ENCODE assay signal across 1 cellular context in the genomic region with DNA sequence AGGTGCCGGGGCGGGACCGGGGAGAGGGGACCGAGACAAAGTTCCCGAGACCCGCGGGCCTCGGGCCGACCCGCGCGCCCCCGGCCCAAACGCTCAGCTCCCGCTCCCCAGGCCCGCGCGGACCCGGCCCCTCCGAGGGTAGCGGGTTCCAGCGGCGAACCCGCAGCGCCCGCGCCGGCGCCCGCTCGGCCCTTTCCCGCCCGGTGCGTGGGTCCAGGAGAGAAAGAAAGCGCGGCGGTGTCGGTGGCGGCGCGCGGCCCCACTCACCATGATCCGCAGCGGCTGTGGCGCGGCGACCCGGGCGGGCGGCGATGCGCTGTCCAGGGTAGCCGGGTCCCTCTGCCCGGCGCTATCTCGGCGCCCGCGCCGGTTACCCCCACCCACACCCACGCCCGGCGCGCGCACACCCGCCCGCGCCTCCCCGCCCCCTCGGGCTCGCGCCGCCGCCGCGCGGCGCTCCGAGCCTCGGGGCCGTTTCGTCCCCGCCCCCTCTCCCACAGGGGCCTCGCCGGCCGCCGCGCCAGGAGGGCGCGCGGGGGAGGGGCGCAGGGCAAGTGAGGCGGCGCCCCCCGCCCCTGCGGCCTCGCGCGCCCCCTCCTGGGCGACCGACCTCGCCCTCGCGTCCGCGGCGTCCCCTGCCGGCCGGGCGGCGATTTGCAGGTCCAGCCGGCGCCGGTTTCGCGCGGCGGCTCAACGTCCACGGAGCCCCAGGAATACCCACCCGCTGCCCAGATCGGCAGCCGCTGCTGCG.
TF ChIP-seq lines count a peak whose summit lies in the region.

A gene with protein sequence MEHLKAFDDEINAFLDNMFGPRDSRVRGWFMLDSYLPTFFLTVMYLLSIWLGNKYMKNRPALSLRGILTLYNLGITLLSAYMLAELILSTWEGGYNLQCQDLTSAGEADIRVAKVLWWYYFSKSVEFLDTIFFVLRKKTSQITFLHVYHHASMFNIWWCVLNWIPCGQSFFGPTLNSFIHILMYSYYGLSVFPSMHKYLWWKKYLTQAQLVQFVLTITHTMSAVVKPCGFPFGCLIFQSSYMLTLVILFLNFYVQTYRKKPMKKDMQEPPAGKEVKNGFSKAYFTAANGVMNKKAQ (minus strand): TSS at position 345 of the 751 bp plus-strand sequence. CDS start 75 bp downstream, at position 270.

TF ChIP-seq in WTC11, 78 proteins besides CTCF, POLR2A, EP300 and RAD21 (continued from another document and continues in another):
- TF ChIP-seq, protein P1, sequence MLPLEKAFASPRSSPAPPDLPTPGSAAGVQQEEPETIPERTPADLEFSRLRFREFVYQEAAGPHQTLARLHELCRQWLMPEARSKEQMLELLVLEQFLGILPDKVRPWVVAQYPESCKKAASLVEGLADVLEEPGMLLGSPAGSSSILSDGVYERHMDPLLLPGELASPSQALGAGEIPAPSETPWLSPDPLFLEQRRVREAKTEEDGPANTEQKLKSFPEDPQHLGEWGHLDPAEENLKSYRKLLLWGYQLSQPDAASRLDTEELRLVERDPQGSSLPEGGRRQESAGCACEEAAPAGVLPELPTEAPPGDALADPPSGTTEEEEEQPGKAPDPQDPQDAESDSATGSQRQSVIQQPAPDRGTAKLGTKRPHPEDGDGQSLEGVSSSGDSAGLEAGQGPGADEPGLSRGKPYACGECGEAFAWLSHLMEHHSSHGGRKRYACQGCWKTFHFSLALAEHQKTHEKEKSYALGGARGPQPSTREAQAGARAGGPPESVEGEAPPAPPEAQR (CRISPR knock-in tag; IDR thresholded peaks at IDR 0.05) = peak; percentile 79; the same call in 1 of the 2 replicates
- TF ChIP-seq ZNF423 (CRISPR knock-in tag; IDR thresholded peaks at IDR 0.05) (peak; percentile 79), CREM (CRISPR knock-in tag; IDR thresholded peaks at IDR 0.05) (no peak), ZNF396 (CRISPR knock-in tag; IDR thresholded peaks at IDR 0.05; ENCODE audit: borderline replicate concordance) (0 out of 2 replicates have a peak, but pooled peaks have one; percentile 47), KAT7 (CRISPR knock-in tag; IDR thresholded peaks at IDR 0.05; ENCODE audit: borderline replicate concordance) (no peak), HMGA2 (CRISPR knock-in tag; IDR thresholded peaks at IDR 0.05) (no peak), MXD4 (CRISPR knock-in tag; IDR thresholded peaks at IDR 0.05; ENCODE audit: borderline replicate concordance) (peak; percentile 79; the same call in 1 of the 2 replicates), PRRX2 (CRISPR knock-in tag; IDR thresholded peaks at IDR 0.05) (no peak), FOXP1 (CRISPR knock-in tag; IDR thresholded peaks at IDR 0.05; ENCODE audit: borderline replicate concordance) (peak; percentile 69), NFATC4 (CRISPR knock-in tag; IDR thresholded peaks at IDR 0.05) (no peak; the same call in 1 of the 2 replicates), TEAD1 (CRISPR knock-in tag; IDR thresholded peaks at IDR 0.05) (no peak), ZNF121 (CRISPR knock-in tag; IDR thresholded peaks at IDR 0.05) (no peak), GRHL2 (CRISPR knock-in tag; IDR thresholded peaks at IDR 0.05; ENCODE audit: insufficient replicate concordance, severe bottlenecking) (no peak), GABPB1 (CRISPR knock-in tag; IDR thresholded peaks at IDR 0.05) (0 out of 2 replicates have a peak, but pooled peaks have one; percentile 49), OVOL2 (CRISPR knock-in tag; IDR thresholded peaks at IDR 0.05; ENCODE audit: borderline replicate concordance) (no peak; the same call in 1 of the 2 replicates), FOXK1 (CRISPR knock-in tag; IDR thresholded peaks at IDR 0.05) (no peak), EMX1 (CRISPR knock-in tag; IDR thresholded peaks at IDR 0.05) (peak; percentile 63; the same call in 1 of the 2 replicates), NFYB (CRISPR knock-in tag; conservative IDR thresholded peaks at IDR 0.05; ENCODE audit: low read depth) (0 out of 2 replicates have a peak, but pooled peaks have one; percentile 15), SP1 (CRISPR knock-in tag; conservative IDR thresholded peaks at IDR 0.05) (peak; percentile 48; the same call in 1 of the 2 replicates), MYBL2 (CRISPR knock-in tag; IDR thresholded peaks at IDR 0.05) (no peak), ZNF263 (CRISPR knock-in tag; IDR thresholded peaks at IDR 0.05; ENCODE audit: low read depth) (no peak), ZNF416 (CRISPR knock-in tag; IDR thresholded peaks at IDR 0.05) (peak; percentile 77; the same call in 1 of the 2 replicates), ZBTB21 (CRISPR knock-in tag; IDR thresholded peaks at IDR 0.05; ENCODE audit: borderline replicate concordance) (no peak)
- TF ChIP-seq, protein P2, sequence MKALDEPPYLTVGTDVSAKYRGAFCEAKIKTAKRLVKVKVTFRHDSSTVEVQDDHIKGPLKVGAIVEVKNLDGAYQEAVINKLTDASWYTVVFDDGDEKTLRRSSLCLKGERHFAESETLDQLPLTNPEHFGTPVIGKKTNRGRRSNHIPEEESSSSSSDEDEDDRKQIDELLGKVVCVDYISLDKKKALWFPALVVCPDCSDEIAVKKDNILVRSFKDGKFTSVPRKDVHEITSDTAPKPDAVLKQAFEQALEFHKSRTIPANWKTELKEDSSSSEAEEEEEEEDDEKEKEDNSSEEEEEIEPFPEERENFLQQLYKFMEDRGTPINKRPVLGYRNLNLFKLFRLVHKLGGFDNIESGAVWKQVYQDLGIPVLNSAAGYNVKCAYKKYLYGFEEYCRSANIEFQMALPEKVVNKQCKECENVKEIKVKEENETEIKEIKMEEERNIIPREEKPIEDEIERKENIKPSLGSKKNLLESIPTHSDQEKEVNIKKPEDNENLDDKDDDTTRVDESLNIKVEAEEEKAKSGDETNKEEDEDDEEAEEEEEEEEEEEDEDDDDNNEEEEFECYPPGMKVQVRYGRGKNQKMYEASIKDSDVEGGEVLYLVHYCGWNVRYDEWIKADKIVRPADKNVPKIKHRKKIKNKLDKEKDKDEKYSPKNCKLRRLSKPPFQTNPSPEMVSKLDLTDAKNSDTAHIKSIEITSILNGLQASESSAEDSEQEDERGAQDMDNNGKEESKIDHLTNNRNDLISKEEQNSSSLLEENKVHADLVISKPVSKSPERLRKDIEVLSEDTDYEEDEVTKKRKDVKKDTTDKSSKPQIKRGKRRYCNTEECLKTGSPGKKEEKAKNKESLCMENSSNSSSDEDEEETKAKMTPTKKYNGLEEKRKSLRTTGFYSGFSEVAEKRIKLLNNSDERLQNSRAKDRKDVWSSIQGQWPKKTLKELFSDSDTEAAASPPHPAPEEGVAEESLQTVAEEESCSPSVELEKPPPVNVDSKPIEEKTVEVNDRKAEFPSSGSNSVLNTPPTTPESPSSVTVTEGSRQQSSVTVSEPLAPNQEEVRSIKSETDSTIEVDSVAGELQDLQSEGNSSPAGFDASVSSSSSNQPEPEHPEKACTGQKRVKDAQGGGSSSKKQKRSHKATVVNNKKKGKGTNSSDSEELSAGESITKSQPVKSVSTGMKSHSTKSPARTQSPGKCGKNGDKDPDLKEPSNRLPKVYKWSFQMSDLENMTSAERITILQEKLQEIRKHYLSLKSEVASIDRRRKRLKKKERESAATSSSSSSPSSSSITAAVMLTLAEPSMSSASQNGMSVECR (CRISPR knock-in tag; IDR thresholded peaks at IDR 0.05; ENCODE audit: borderline replicate concordance) = no peak
- TF ChIP-seq, protein P3, sequence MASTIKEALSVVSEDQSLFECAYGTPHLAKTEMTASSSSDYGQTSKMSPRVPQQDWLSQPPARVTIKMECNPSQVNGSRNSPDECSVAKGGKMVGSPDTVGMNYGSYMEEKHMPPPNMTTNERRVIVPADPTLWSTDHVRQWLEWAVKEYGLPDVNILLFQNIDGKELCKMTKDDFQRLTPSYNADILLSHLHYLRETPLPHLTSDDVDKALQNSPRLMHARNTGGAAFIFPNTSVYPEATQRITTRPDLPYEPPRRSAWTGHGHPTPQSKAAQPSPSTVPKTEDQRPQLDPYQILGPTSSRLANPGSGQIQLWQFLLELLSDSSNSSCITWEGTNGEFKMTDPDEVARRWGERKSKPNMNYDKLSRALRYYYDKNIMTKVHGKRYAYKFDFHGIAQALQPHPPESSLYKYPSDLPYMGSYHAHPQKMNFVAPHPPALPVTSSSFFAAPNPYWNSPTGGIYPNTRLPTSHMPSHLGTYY (CRISPR knock-in tag; IDR thresholded peaks at IDR 0.05) = 0 out of 2 replicates have a peak, but pooled peaks have one; percentile 35
- TF ChIP-seq, protein P4, sequence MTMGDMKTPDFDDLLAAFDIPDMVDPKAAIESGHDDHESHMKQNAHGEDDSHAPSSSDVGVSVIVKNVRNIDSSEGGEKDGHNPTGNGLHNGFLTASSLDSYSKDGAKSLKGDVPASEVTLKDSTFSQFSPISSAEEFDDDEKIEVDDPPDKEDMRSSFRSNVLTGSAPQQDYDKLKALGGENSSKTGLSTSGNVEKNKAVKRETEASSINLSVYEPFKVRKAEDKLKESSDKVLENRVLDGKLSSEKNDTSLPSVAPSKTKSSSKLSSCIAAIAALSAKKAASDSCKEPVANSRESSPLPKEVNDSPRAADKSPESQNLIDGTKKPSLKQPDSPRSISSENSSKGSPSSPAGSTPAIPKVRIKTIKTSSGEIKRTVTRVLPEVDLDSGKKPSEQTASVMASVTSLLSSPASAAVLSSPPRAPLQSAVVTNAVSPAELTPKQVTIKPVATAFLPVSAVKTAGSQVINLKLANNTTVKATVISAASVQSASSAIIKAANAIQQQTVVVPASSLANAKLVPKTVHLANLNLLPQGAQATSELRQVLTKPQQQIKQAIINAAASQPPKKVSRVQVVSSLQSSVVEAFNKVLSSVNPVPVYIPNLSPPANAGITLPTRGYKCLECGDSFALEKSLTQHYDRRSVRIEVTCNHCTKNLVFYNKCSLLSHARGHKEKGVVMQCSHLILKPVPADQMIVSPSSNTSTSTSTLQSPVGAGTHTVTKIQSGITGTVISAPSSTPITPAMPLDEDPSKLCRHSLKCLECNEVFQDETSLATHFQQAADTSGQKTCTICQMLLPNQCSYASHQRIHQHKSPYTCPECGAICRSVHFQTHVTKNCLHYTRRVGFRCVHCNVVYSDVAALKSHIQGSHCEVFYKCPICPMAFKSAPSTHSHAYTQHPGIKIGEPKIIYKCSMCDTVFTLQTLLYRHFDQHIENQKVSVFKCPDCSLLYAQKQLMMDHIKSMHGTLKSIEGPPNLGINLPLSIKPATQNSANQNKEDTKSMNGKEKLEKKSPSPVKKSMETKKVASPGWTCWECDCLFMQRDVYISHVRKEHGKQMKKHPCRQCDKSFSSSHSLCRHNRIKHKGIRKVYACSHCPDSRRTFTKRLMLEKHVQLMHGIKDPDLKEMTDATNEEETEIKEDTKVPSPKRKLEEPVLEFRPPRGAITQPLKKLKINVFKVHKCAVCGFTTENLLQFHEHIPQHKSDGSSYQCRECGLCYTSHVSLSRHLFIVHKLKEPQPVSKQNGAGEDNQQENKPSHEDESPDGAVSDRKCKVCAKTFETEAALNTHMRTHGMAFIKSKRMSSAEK (CRISPR knock-in tag; IDR thresholded peaks at IDR 0.05; ENCODE audit: borderline replicate concordance) = no peak
- TF ChIP-seq, protein P5, sequence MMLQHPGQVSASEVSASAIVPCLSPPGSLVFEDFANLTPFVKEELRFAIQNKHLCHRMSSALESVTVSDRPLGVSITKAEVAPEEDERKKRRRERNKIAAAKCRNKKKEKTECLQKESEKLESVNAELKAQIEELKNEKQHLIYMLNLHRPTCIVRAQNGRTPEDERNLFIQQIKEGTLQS (CRISPR knock-in tag; conservative IDR thresholded peaks at IDR 0.05) = no peak
- TF ChIP-seq, protein P6, sequence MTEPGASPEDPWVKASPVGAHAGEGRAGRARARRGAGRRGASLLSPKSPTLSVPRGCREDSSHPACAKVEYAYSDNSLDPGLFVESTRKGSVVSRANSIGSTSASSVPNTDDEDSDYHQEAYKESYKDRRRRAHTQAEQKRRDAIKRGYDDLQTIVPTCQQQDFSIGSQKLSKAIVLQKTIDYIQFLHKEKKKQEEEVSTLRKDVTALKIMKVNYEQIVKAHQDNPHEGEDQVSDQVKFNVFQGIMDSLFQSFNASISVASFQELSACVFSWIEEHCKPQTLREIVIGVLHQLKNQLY (CRISPR knock-in tag; IDR thresholded peaks at IDR 0.05) = no peak
- TF ChIP-seq, protein P7, sequence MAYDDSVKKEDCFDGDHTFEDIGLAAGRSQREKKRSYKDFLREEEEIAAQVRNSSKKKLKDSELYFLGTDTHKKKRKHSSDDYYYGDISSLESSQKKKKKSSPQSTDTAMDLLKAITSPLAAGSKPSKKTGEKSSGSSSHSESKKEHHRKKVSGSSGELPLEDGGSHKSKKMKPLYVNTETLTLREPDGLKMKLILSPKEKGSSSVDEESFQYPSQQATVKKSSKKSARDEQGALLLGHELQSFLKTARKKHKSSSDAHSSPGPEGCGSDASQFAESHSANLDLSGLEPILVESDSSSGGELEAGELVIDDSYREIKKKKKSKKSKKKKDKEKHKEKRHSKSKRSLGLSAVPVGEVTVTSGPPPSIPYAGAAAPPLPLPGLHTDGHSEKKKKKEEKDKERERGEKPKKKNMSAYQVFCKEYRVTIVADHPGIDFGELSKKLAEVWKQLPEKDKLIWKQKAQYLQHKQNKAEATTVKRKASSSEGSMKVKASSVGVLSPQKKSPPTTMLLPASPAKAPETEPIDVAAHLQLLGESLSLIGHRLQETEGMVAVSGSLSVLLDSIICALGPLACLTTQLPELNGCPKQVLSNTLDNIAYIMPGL (CRISPR knock-in tag; IDR thresholded peaks at IDR 0.05) = peak; percentile 59; the same call in 1 of the 2 replicates
- TF ChIP-seq, protein P8, sequence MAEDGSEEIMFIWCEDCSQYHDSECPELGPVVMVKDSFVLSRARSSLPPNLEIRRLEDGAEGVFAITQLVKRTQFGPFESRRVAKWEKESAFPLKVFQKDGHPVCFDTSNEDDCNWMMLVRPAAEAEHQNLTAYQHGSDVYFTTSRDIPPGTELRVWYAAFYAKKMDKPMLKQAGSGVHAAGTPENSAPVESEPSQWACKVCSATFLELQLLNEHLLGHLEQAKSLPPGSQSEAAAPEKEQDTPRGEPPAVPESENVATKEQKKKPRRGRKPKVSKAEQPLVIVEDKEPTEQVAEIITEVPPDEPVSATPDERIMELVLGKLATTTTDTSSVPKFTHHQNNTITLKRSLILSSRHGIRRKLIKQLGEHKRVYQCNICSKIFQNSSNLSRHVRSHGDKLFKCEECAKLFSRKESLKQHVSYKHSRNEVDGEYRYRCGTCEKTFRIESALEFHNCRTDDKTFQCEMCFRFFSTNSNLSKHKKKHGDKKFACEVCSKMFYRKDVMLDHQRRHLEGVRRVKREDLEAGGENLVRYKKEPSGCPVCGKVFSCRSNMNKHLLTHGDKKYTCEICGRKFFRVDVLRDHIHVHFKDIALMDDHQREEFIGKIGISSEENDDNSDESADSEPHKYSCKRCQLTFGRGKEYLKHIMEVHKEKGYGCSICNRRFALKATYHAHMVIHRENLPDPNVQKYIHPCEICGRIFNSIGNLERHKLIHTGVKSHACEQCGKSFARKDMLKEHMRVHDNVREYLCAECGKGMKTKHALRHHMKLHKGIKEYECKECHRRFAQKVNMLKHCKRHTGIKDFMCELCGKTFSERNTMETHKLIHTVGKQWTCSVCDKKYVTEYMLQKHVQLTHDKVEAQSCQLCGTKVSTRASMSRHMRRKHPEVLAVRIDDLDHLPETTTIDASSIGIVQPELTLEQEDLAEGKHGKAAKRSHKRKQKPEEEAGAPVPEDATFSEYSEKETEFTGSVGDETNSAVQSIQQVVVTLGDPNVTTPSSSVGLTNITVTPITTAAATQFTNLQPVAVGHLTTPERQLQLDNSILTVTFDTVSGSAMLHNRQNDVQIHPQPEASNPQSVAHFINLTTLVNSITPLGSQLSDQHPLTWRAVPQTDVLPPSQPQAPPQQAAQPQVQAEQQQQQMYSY (CRISPR knock-in tag; IDR thresholded peaks at IDR 0.05) = no peak
